In genomic region chr1:147547065-147547464, GRCh38 we compare ENCODE assay signal across 22 cellular contexts.
"Had no signal": no experiment of that assay in that cellular context is flagged by ENCODE, and none has a peak within 500 bp of the region (broad histone marks: within the 10 kb centered on the region; RNA-seq: fewer than 3 reads in every experiment).

No MANE protein-coding gene starts in this region.

- H3K4me3 ChIP-seq: adrenal gland, ascending aorta, esophagus muscularis mucosa, gastrocnemius medialis, left lung, neural progenitor cell, right lobe of liver, skin epidermis, testis, uterus had no signal

- H3K4me2 ChIP-seq: neural progenitor cell had no signal

- H3K27ac Mint-ChIP-seq: activated CD4-positive, alpha-beta memory T cell treated with anti-CD3 and anti-CD28 coated beads for 36 hours; activated naive CD4-positive, alpha-beta T cell treated with anti-CD3 and anti-CD28 coated beads for 36 hours had no signal

- H3K9ac ChIP-seq: neural progenitor cell had no signal

- H3K27me3 Mint-ChIP-seq: activated CD4-positive, alpha-beta memory T cell treated with anti-CD3 and anti-CD28 coated beads for 36 hours had no signal

- H3K4me3 Mint-ChIP-seq: activated CD4-positive, alpha-beta memory T cell treated with anti-CD3 and anti-CD28 coated beads for 36 hours; activated naive CD4-positive, alpha-beta T cell treated with anti-CD3 and anti-CD28 coated beads for 36 hours; central memory CD8-positive, alpha-beta T cell; neural progenitor cell had no signal

- H3K9me3 Mint-ChIP-seq: central memory CD8-positive, alpha-beta T cell had no signal

- DNase-seq: activated CD4-positive, alpha-beta memory T cell treated with anti-CD3 and anti-CD28 coated beads for 36 hours; activated CD4-positive, alpha-beta T cell treated with anti-CD3 and anti-CD28 coated beads for 4 hours; activated naive CD4-positive, alpha-beta T cell treated with anti-CD3 and anti-CD28 coated beads for 36 hours; adrenal gland; effector memory CD4-positive, alpha-beta T cell; gastrocnemius medialis; hippocampal formation; kidney glomerular epithelial cell; left lung; naive thymus-derived CD4-positive, alpha-beta T cell; posterior cingulate gyrus; right lobe of liver; stimulated activated CD4-positive, alpha-beta T cell treated with anti-CD3 and anti-CD28 coated beads, Interleukin-1b, Interleukin-23, amount 100 ng/mL, for 48 hours; T-helper 1 cell; testis; trophoblast cell; uterus had no signal

- H3K36me3 ChIP-seq: adrenal gland, ascending aorta, esophagus muscularis mucosa, gastrocnemius medialis, left lung, neural progenitor cell, right lobe of liver, uterus had no signal

- H3K9me3 ChIP-seq: adrenal gland, ascending aorta, esophagus muscularis mucosa, gastrocnemius medialis, left lung, right lobe of liver, testis, uterus had no signal

- H3K27me3 ChIP-seq: adrenal gland, ascending aorta, esophagus muscularis mucosa, gastrocnemius medialis, neural progenitor cell, right lobe of liver, testis, uterus had no signal

- H2AFZ ChIP-seq: neural progenitor cell had no signal

- H3K4me1 ChIP-seq: testis had no signal
